ENCODE assay signal across 8 cellular contexts in genomic region chr16:67028167-67028554, GRCh38. TPM values are rescaled to one million over a fixed set of nuclear protein-coding genes. Genes with fewer than 3 reads are reported as not detected.
A peak's percentile ranks its signal among the peaks of the same experiment; 100 is the strongest.
DNase-seq lines count a peak whose midpoint lies in the region; ATAC-seq, FAIRE-seq and TF ChIP-seq lines count a peak whose summit lies in the region.

No MANE protein-coding gene starts in this region.

- peaks cover 0 to 30% of the 10 kb centered on the region in 2 donors for H3K4me1 ChIP-seq in right atrium auricular region

- H3K36me3 ChIP-seq in H7 (replicated peaks; ENCODE audit: control insufficient read depth, insufficient read depth, low read length) (no peaks in the 10 kb centered on the region), right atrium auricular region (no peaks in the 10 kb centered on the region)

- H3K27me3 ChIP-seq in H7 (ENCODE audit: control insufficient read depth, insufficient read depth, low read length), result 0 out of 2 replicates have a peak, but pooled peaks cover 2% of the 10 kb centered on the region
- H3K27me3 ChIP-seq in right atrium auricular region, result no peaks in the 10 kb centered on the region

- no peaks in the 10 kb centered on the region for H3K9me3 Mint-ChIP-seq in WTC11

- peaks cover 10% of the 10 kb centered on the region for H3K27me3 Mint-ChIP-seq in WTC11 (ENCODE audit: low read depth)

- POLR2A ChIA-PET in WTC11 (lab: Charles Lee), result no interaction called here

- no peak for FAIRE-seq in GM19239 (lab: Jason Lieb, UNC)

- no peaks in the 10 kb centered on the region for H3K9me3 ChIP-seq in right atrium auricular region

- H3K27ac ChIP-seq in right atrium auricular region (peak overlapping the region; percentile 90 to 97), skin epidermis (peak overlapping the region; percentile 75 to 99 (median 97))

- peaks cover 7% of the 10 kb centered on the region; the same call in 1 of the 2 replicates for H3K36me3 Mint-ChIP-seq in WTC11

- no peak for ATAC-seq in WTC11

- peaks cover 16% of the 10 kb centered on the region; the same call in 1 of the 2 replicates for H3K4me1 Mint-ChIP-seq in WTC11

- CTCF ChIA-PET in WTC11 (lab: Charles Lee), result interaction anchor here (0.6 to 5.1 kb wide), 9 partner anchors 11 to 172 kb away, joined by 3 to 51 read pairs (median 6); partner anchors contain the start of genes CES3, FBXL8 and TRADD

- H3K4me3 Mint-ChIP-seq in WTC11, result peak overlapping the region; percentile 71

- peak; percentile 12 for DNase-seq in H7
- no peak for DNase-seq in WTC11 (ENCODE audit: low spot score)
- DNase-seq in right atrium auricular region (ENCODE audit: low spot score), result no peak
- no peak for DNase-seq in GM19240 (ENCODE audit: insufficient read length, low spot score)
- no peak for DNase-seq in HK-2 (ENCODE audit: unreplicated experiment)
- no peak for DNase-seq in GM19239 (ENCODE audit: insufficient read length, low spot score)
- no peak for DNase-seq in activated CD4-positive, alpha-beta T cell treated with anti-CD3 and anti-CD28 coated beads for 1 hour

- H3K27ac Mint-ChIP-seq in WTC11, result no peak overlapping the region

- no peak for TF ChIP-seq CTCF in WTC11 (IDR thresholded peaks at IDR 0.05)
- TF ChIP-seq CTCF in right atrium auricular region (IDR thresholded peaks at IDR 0.05), result no peak

- H3K4me3 ChIP-seq in H7 (ENCODE audit: insufficient read depth, low read depth, low read length) (peak overlapping the region; percentile 71), right atrium auricular region (peak overlapping the region; percentile 41 to 93), skin epidermis (peak overlapping the region; percentile 17 to 99 (median 82))

TF ChIP-seq in WTC11, 78 proteins besides CTCF, POLR2A, EP300 and RAD21:
- TF ChIP-seq, protein P1, sequence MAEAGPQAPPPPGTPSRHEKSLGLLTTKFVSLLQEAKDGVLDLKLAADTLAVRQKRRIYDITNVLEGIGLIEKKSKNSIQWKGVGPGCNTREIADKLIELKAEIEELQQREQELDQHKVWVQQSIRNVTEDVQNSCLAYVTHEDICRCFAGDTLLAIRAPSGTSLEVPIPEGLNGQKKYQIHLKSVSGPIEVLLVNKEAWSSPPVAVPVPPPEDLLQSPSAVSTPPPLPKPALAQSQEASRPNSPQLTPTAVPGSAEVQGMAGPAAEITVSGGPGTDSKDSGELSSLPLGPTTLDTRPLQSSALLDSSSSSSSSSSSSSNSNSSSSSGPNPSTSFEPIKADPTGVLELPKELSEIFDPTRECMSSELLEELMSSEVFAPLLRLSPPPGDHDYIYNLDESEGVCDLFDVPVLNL (CRISPR knock-in tag; IDR thresholded peaks at IDR 0.05; ENCODE audit: borderline replicate concordance, low read depth), result no peak
- TF ChIP-seq STAT6 (CRISPR knock-in tag; conservative IDR thresholded peaks at IDR 0.05; ENCODE audit: low read depth), result no peak
- no peak for TF ChIP-seq FOXK1 (CRISPR knock-in tag; IDR thresholded peaks at IDR 0.05)

RNA-seq across cellular contexts. Expression of gene CBFB, which starts 0.8 kb away (rescaled TPM):
- 31.4 and 49.3 TPM in 2 replicates for total RNA-seq in H7 (2014; rRNA removed; shearing (Covaris generic))
- total RNA-seq in WTC11 (2021) (36.9 to 40.9 TPM (median 37.1 TPM) in 3 replicates), right atrium auricular region (10 to 100 TPM; 25.7 to 49.3 TPM)

RNA-seq across cellular contexts. Expression of gene CES4A, which starts 39.8 kb away (rescaled TPM):
- 0.07 and 0.45 TPM in 2 replicates for total RNA-seq in H7 (2014; rRNA removed; shearing (Covaris generic))
- total RNA-seq in WTC11 (2021), result 0.57 to 0.89 TPM (median 0.61 TPM) in 3 replicates
- 10 to 100 TPM in 1 of 2 donors, 1 to 10 TPM in 1; 7.8 to 20.6 TPM for total RNA-seq in right atrium auricular region
